14 cellular contexts compared by ENCODE assay signal in genomic region chr11:9639985-9640384, GRCh38. TPM values are rescaled to one million over a fixed set of nuclear protein-coding genes. Genes with fewer than 3 reads are reported as not detected.
A peak's percentile ranks its signal among the peaks of the same experiment; 100 is the strongest.
DNase-seq lines count a peak whose midpoint lies in the region; ATAC-seq and FAIRE-seq lines count a peak whose summit lies in the region.
"Had no signal": no experiment of that assay in that cellular context is flagged by ENCODE, and none has a peak within 500 bp of the region (broad histone marks: within the 10 kb centered on the region; RNA-seq: fewer than 3 reads in every experiment).

No MANE protein-coding gene starts in this region.

- peak overlapping the region in 9 of 11 experiments; percentile 14 to 82 (median 60); a peak in 14 of 22 replicates for H3K27ac ChIP-seq in BLaER1 treated with 17β-estradiol and CSF1 and Interleukin-3, amounts not matched to agents 10 nM and 100 nM
- H3K27ac ChIP-seq: brain microvascular endothelial cell, epithelial cell of prostate, SJSA1 had no signal

- FAIRE-seq in HTR-8/SVneo (lab: Jason Lieb, UNC), result no peak

- H3K4me1 Mint-ChIP-seq in central memory CD8-positive, alpha-beta T cell, result no peaks in the 10 kb centered on the region
- H3K4me1 Mint-ChIP-seq in memory B cell, result peaks cover 27% of the 10 kb centered on the region
- H3K4me1 Mint-ChIP-seq in activated T-cell treated with anti-CD3 and anti-CD28 coated beads, Interleukin-2, amount 50 U/mL, for 4 hours (ENCODE audit: low read depth), result no peaks in the 10 kb centered on the region
- H3K4me1 Mint-ChIP-seq: mesothelial cell of epicardium had no signal

- DNase-seq in NCI-H226, result peak; percentile 35
- no peak for DNase-seq in central memory CD8-positive, alpha-beta T cell (ENCODE audit: low spot score in 2 of 2)
- DNase-seq in memory B cell (ENCODE audit: low spot score in 2 of 2), result peak in 1 of 2 donors; percentile 47
- DNase-seq in NCI-H1417 treated with DMSO at 0.1 percent for 48 hours (lab: John Stamatoyannopoulos, UW), result no peak
- DNase-seq in HTR-8/SVneo (ENCODE audit: insufficient read length, low spot score), result no peak
- no peak for DNase-seq in activated T-cell treated with anti-CD3 and anti-CD28 coated beads, Interleukin-2, amount 50 U/mL, for 4 hours
- DNase-seq in AG08396 (ENCODE audit: low spot score), result no peak
- DNase-seq: activated CD4-positive, alpha-beta T cell treated with anti-CD3 and anti-CD28 coated beads for 1 hour; brain microvascular endothelial cell; NCI-H510A had no signal

- H3K36me3 ChIP-seq in BLaER1 treated with 17β-estradiol and CSF1 and Interleukin-3, amounts not matched to agents 10 nM and 100 nM, result no peaks in the 10 kb centered on the region
- H3K36me3 ChIP-seq: brain microvascular endothelial cell, SJSA1 had no signal

- ATAC-seq in central memory CD8-positive, alpha-beta T cell (replicated peaks; ENCODE audit: extremely low read depth, poor library complexity, severe bottlenecking), result peak; percentile 46
- peak; percentile 97 for ATAC-seq in memory B cell (ENCODE audit: low read depth)
- ATAC-seq in activated T-cell treated with anti-CD3 and anti-CD28 coated beads, Interleukin-2, amount 50 U/mL, for 4 hours, result no peak

- peak overlapping the region in 3 of 11 experiments; percentile 9 to 53 (median 46); a peak in 5 of 22 replicates for H3K9ac ChIP-seq in BLaER1 treated with 17β-estradiol and CSF1 and Interleukin-3, amounts not matched to agents 10 nM and 100 nM

- H3K4me3 Mint-ChIP-seq in central memory CD8-positive, alpha-beta T cell, result no peak overlapping the region
- no peak overlapping the region for H3K4me3 Mint-ChIP-seq in memory B cell
- no peak overlapping the region for H3K4me3 Mint-ChIP-seq in activated T-cell treated with anti-CD3 and anti-CD28 coated beads, Interleukin-2, amount 50 U/mL, for 4 hours
- H3K4me3 Mint-ChIP-seq: mesothelial cell of epicardium had no signal

- H3K27me3 ChIP-seq in BLaER1 treated with 17β-estradiol and CSF1 and Interleukin-3, amounts not matched to agents 10 nM and 100 nM, result no peaks in the 10 kb centered on the region
- H3K27me3 ChIP-seq: brain microvascular endothelial cell, SJSA1 had no signal

- no peaks in the 10 kb centered on the region for H3K9me3 Mint-ChIP-seq in central memory CD8-positive, alpha-beta T cell
- no peaks in the 10 kb centered on the region for H3K9me3 Mint-ChIP-seq in memory B cell
- H3K9me3 Mint-ChIP-seq in activated T-cell treated with anti-CD3 and anti-CD28 coated beads, Interleukin-2, amount 50 U/mL, for 4 hours, result no peaks in the 10 kb centered on the region
- H3K9me3 Mint-ChIP-seq: mesothelial cell of epicardium had no signal

- H3K9me3 ChIP-seq in BLaER1 treated with 17β-estradiol and CSF1 and Interleukin-3, amounts not matched to agents 10 nM and 100 nM (replicated peaks in 1 of 11), result no peaks in the 10 kb centered on the region
- H3K9me3 ChIP-seq: SJSA1 had no signal

- no peak overlapping the region for H3K4me3 ChIP-seq in BLaER1 treated with 17β-estradiol and CSF1 and Interleukin-3, amounts not matched to agents 10 nM and 100 nM
- H3K4me3 ChIP-seq: SJSA1 had no signal

- H3K36me3 Mint-ChIP-seq in central memory CD8-positive, alpha-beta T cell (ENCODE audit: insufficient read depth), result no peaks in the 10 kb centered on the region
- no peaks in the 10 kb centered on the region for H3K36me3 Mint-ChIP-seq in memory B cell
- no peaks in the 10 kb centered on the region for H3K36me3 Mint-ChIP-seq in activated T-cell treated with anti-CD3 and anti-CD28 coated beads, Interleukin-2, amount 50 U/mL, for 4 hours (ENCODE audit: insufficient read depth)
- H3K36me3 Mint-ChIP-seq: mesothelial cell of epicardium had no signal

- H3K4me2 ChIP-seq in BLaER1 treated with 17β-estradiol and CSF1 and Interleukin-3, amounts not matched to agents 10 nM and 100 nM, result peak overlapping the region in 10 of 11 experiments; percentile 11 to 84 (median 72); a peak in 17 of 22 replicates

- H4K20me1 ChIP-seq in BLaER1 treated with 17β-estradiol and CSF1 and Interleukin-3, amounts not matched to agents 10 nM and 100 nM, result no peaks in the 10 kb centered on the region

- H3K27me3 Mint-ChIP-seq in central memory CD8-positive, alpha-beta T cell, result peaks cover 7% of the 10 kb centered on the region
- H3K27me3 Mint-ChIP-seq in memory B cell, result no peaks in the 10 kb centered on the region
- peaks cover 2% of the 10 kb centered on the region for H3K27me3 Mint-ChIP-seq in activated T-cell treated with anti-CD3 and anti-CD28 coated beads, Interleukin-2, amount 50 U/mL, for 4 hours (ENCODE audit: low read depth)

- H3K27ac Mint-ChIP-seq in central memory CD8-positive, alpha-beta T cell (ENCODE audit: low read depth), result no peak overlapping the region
- peak overlapping the region; percentile 77 for H3K27ac Mint-ChIP-seq in memory B cell
- H3K27ac Mint-ChIP-seq: mesothelial cell of epicardium had no signal

- peaks cover 23 to 68% (median 43%) of the 10 kb centered on the region in 10 experiments for H3K4me1 ChIP-seq in BLaER1 treated with 17β-estradiol and CSF1 and Interleukin-3, amounts not matched to agents 10 nM and 100 nM
- H3K4me1 ChIP-seq: SJSA1 had no signal

RNA-seq across cellular contexts. Expression of gene SWAP70, which starts 23.9 kb away (rescaled TPM):
- total RNA-seq in activated T-cell treated with anti-CD3 and anti-CD28 coated beads, Interleukin-2, amount 50 U/mL, for 4 hours, result 10 to 100 TPM in 1 of 3 donors, 1 to 10 TPM in 2; 4.6 to 10.0 (median 6.8) TPM

Comparison
In these comparisons a context has a peak if more than half of its experiments do, and no peak if none do; other contexts are left out.
1. ATAC-seq: peak in central memory CD8-positive, alpha-beta T cell (single experiment) and memory B cell (single experiment); none in activated T-cell treated with anti-CD3 and anti-CD28 coated beads, Interleukin-2, amount 50 U/mL, for 4 hours (0 of 2).